In the genomic region with DNA sequence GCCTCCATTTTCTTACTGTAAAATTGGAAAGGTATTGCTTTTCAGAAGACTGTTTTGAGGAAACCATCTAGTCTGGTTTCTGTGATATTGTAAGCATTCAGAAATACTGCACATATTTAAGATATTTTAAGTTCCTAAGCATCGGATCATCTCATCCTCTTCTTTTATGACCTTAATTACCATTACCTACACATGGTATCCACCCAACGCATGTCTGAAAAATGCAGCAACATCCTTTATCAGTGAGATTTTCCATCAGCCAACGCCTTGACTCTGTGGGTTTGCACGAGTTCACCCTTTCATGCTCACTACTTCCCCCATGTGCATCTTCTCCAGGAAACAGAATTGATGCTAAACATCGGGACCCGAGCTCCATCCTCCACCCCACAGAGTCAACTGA, we compare ENCODE assay signal across 13 cellular contexts.
DNase-seq lines count a peak whose midpoint lies in the region; ATAC-seq and TF ChIP-seq lines count a peak whose summit lies in the region.
"Had no signal": no experiment of that assay in that cellular context is flagged by ENCODE, and none has a peak within 500 bp of the region (broad histone marks: within the 10 kb centered on the region; RNA-seq: fewer than 3 reads in every experiment).

No MANE protein-coding gene starts in this region.

- WGBS in aorta, 2 donors, result 79 to 83% methylated on average over 6 of the region's 6 CpGs
- WGBS in ovary, 3 donors, result 62 to 69% (median 63%) methylated on average over 6 of the region's 6 CpGs

- intact Hi-C loops in aorta (cut with DNase I) (no loop called here), ovary (cut with DNase I) (no loop called here)

- TF ChIP-seq CTCF in brain microvascular endothelial cell (IDR thresholded peaks at IDR 0.05; ENCODE audit: low read depth, low read length, missing control alignments), result no peak
- no peak for TF ChIP-seq CTCF in ovary (IDR thresholded peaks at IDR 0.05)

- H3K4me1 ChIP-seq in aorta (ENCODE audit: control insufficient read depth in 1 of 2, insufficient read depth in 2 of 2, low read length in 2 of 2) (no peaks in the 10 kb centered on the region), ovary (ENCODE audit: insufficient read depth) (no peaks in the 10 kb centered on the region)
- H3K4me1 ChIP-seq: Peyer's patch had no signal

- in situ Hi-C loops in brain microvascular endothelial cell (cut with HindIII; ENCODE audit: low pct_ligation_motif_present, low sequenced_read_pairs), result no loop called here

- peak; percentile 48 for DNase-seq in ELR (ENCODE audit: low read depth)
- peak; percentile 84 for DNase-seq in HS-5 (ENCODE audit: low read depth)
- peak; percentile 2 for DNase-seq in brain microvascular endothelial cell
- DNase-seq in hippocampal formation (lab: John Stamatoyannopoulos, UW), result no peak
- no peak for DNase-seq in aorta
- DNase-seq in ovary, result no peak
- DNase-seq: Karpas-422, NCI-H1417, NCI-H1694 treated with DMSO at 0.1 percent for 48 hours, NCI-H446, NCI-H526, Peyer's patch had no signal

- ATAC-seq in GM19397 (IDR thresholded peaks at IDR 0.05; ENCODE audit: unreplicated experiment) (no peak), aorta (ENCODE audit: low FRiP score) (no peak)

- H3K4me3 ChIP-seq in brain microvascular endothelial cell (ENCODE audit: low read depth, low read length) (no peak overlapping the region), aorta (ENCODE audit: low read length in 2 of 2) (no peak overlapping the region), ovary (no peak overlapping the region)
- H3K4me3 ChIP-seq: Peyer's patch had no signal

- no peak overlapping the region for H3K27ac ChIP-seq in brain microvascular endothelial cell
- no peak overlapping the region for H3K27ac ChIP-seq in aorta (ENCODE audit: low read depth in 1 of 2, low read length in 2 of 2)
- H3K27ac ChIP-seq in ovary, result no peak overlapping the region
- H3K27ac ChIP-seq: Peyer's patch had no signal

- no peak for TF ChIP-seq POLR2A in ovary (IDR thresholded peaks at IDR 0.05)

- no peaks in the 10 kb centered on the region for H3K9me3 ChIP-seq in aorta (ENCODE audit: control insufficient read depth, low read length)
- H3K9me3 ChIP-seq in ovary, result no peaks in the 10 kb centered on the region
- H3K9me3 ChIP-seq: Peyer's patch had no signal

- no peak for TF ChIP-seq EP300 in ovary (IDR thresholded peaks at IDR 0.05)

- no peaks in the 10 kb centered on the region for H3K36me3 ChIP-seq in brain microvascular endothelial cell (replicated peaks)
- peaks cover 0 to 8% of the 10 kb centered on the region in 2 donors for H3K36me3 ChIP-seq in aorta (ENCODE audit: control insufficient read depth in 1 of 2, insufficient read depth in 2 of 2, low read length in 1 of 2)
- no peaks in the 10 kb centered on the region for H3K36me3 ChIP-seq in ovary
- H3K36me3 ChIP-seq: Peyer's patch had no signal

- no peaks in the 10 kb centered on the region for H3K27me3 ChIP-seq in brain microvascular endothelial cell (replicated peaks)
- no peaks in the 10 kb centered on the region for H3K27me3 ChIP-seq in aorta (ENCODE audit: control insufficient read depth in 1 of 2, insufficient read depth in 2 of 2, low read length in 1 of 2)
- H3K27me3 ChIP-seq in ovary, result no peaks in the 10 kb centered on the region
- H3K27me3 ChIP-seq: Peyer's patch had no signal

Comparison
In these comparisons a context has a peak if more than half of its experiments do, and no peak if none do; other contexts are left out.
1. DNase-seq: peak in ELR (single experiment), HS-5 (single experiment) and brain microvascular endothelial cell (single experiment); none in hippocampal formation (0 of 2), aorta (0 of 2) and ovary (0 of 5).